28 cellular contexts compared by ENCODE assay signal in the genomic region with DNA sequence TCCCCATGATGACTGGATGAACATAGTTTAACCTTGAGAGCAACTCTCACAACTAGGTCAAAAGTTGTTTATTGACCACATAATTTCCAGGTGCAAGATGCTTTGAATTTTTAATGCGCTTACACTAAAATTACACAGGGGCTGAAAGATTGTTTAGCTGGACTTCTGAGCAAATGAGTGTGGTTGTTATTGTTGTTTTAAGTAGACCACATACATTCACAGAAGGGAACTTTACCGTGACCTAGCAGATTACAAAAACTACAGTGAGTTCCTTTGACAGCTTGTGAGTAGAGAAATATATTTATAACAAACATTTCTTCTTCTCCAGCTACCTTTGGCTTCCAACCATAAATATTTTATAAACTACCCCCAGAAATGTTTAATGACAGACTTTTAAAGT.
"Had no signal": no experiment of that assay in that cellular context is flagged by ENCODE, and none has a peak within 500 bp of the region (broad histone marks: within the 10 kb centered on the region; RNA-seq: fewer than 3 reads in every experiment).

No MANE protein-coding gene starts in this region.

- H3K36me3 Mint-ChIP-seq: activated CD8-positive, alpha-beta memory T cell treated with anti-CD3 and anti-CD28 coated beads, Interleukin-2, amount 10 ng/mL, durations not matched to agents 7 days and 5 days; activated naive CD8-positive, alpha-beta T cell; brain had no signal

- H3K4me3 Mint-ChIP-seq: activated CD8-positive, alpha-beta memory T cell treated with anti-CD3 and anti-CD28 coated beads, Interleukin-2, amount 10 ng/mL, durations not matched to agents 7 days and 5 days; activated naive CD4-positive, alpha-beta T cell treated with anti-CD3 and anti-CD28 coated beads for 36 hours; activated naive CD8-positive, alpha-beta T cell; activated T-cell treated with anti-CD3 and anti-CD28 coated beads, Interleukin-2, amount 50 U/mL, for 4 hours; activated T-helper 17 cell treated with anti-CD3 and anti-CD28 coated beads, Interleukin-2, amount 50 U/mL, for 72 hours; brain; T-helper 1 cell treated with Interleukin-12 subunit alpha and Interleukin-12 subunit beta and Interleukin-4 antibody, amounts not matched to agents 30 μg/mL and 1 μg/mL, for 36 hours had no signal

- ATAC-seq: activated CD8-positive, alpha-beta memory T cell treated with anti-CD3 and anti-CD28 coated beads, Interleukin-2, amount 10 ng/mL, durations not matched to agents 7 days and 5 days; activated T-cell treated with anti-CD3 and anti-CD28 coated beads, Interleukin-2, amount 50 U/mL, for 4 hours; activated T-helper 17 cell treated with anti-CD3 and anti-CD28 coated beads, Interleukin-2, amount 50 U/mL, for 72 hours; Panc1; SK-N-SH treated with all-trans-retinoic acid at 6 μM for 48 hours had no signal

- H3K4me3 ChIP-seq: cardiac muscle cell, SJSA1 had no signal

- H3K27ac Mint-ChIP-seq: activated CD8-positive, alpha-beta memory T cell treated with anti-CD3 and anti-CD28 coated beads, Interleukin-2, amount 10 ng/mL, durations not matched to agents 7 days and 5 days; activated naive CD4-positive, alpha-beta T cell treated with anti-CD3 and anti-CD28 coated beads for 36 hours; activated naive CD8-positive, alpha-beta T cell; activated T-helper 17 cell treated with anti-CD3 and anti-CD28 coated beads, Interleukin-2, amount 50 U/mL, for 72 hours; brain; T-helper 1 cell treated with Interleukin-12 subunit alpha and Interleukin-12 subunit beta and Interleukin-4 antibody, amounts not matched to agents 30 μg/mL and 1 μg/mL, for 36 hours had no signal

- H3K27me3 ChIP-seq: cardiac muscle cell, SJSA1 had no signal

- H3K4me1 ChIP-seq: SJSA1 had no signal

- H3K27me3 Mint-ChIP-seq: activated CD8-positive, alpha-beta memory T cell treated with anti-CD3 and anti-CD28 coated beads, Interleukin-2, amount 10 ng/mL, durations not matched to agents 7 days and 5 days; activated T-helper 17 cell treated with anti-CD3 and anti-CD28 coated beads, Interleukin-2, amount 50 U/mL, for 72 hours had no signal

- H3K36me3 ChIP-seq: cardiac muscle cell, SJSA1 had no signal

- H3K4me1 Mint-ChIP-seq: activated CD8-positive, alpha-beta memory T cell treated with anti-CD3 and anti-CD28 coated beads, Interleukin-2, amount 10 ng/mL, durations not matched to agents 7 days and 5 days had no signal

- H3K9ac ChIP-seq: KMS-11 had no signal

- H3K9me3 ChIP-seq: SJSA1 had no signal

- DNase-seq: activated CD4-positive, alpha-beta T cell treated with anti-CD3 and anti-CD28 coated beads for 48 hours; activated CD4-positive, alpha-beta T cell treated with anti-CD3 and anti-CD28 coated beads, Interleukin-2, amount 50 U/mL, for 48 hours; activated CD4-positive, CD25-positive, alpha-beta regulatory T cell treated with anti-CD3 and anti-CD28 coated beads, Interleukin-2, amount 50 U/mL, for 72 hours; activated CD8-positive, alpha-beta memory T cell treated with anti-CD3 and anti-CD28 coated beads, Interleukin-2, amount 10 ng/mL, durations not matched to agents 7 days and 5 days; activated gamma-delta T cell; activated naive CD4-positive, alpha-beta T cell treated with anti-CD3 and anti-CD28 coated beads for 36 hours; activated T-cell treated with anti-CD3 and anti-CD28 coated beads, Interleukin-2, amount 50 U/mL, for 4 hours; amygdala; NCI-H1092; NCI-H1417; NCI-H1694 treated with DMSO at 0.1 percent for 48 hours; NCI-H2029 treated with DMSO at 0.1 percent for 48 hours; NCI-H510A treated with DMSO at 0.1 percent for 48 hours; NCI-H69; NK-92 treated with Interleukin-12 subunit alpha and Interleukin-12 subunit beta, amount 100 ng/mL, for 24 hours; OCI-M1; Right ventricle myocardium superior; RPMI8226; SW 1271 had no signal

- H3K27ac ChIP-seq: cardiac muscle cell, KMS-11, SJSA1 had no signal

- H3K9me3 Mint-ChIP-seq: activated naive CD4-positive, alpha-beta T cell treated with anti-CD3 and anti-CD28 coated beads for 36 hours; activated T-cell treated with anti-CD3 and anti-CD28 coated beads, Interleukin-2, amount 50 U/mL, for 4 hours; activated T-helper 17 cell treated with anti-CD3 and anti-CD28 coated beads, Interleukin-2, amount 50 U/mL, for 72 hours; brain; T-helper 1 cell treated with Interleukin-12 subunit alpha and Interleukin-12 subunit beta and Interleukin-4 antibody, amounts not matched to agents 30 μg/mL and 1 μg/mL, for 36 hours had no signal
